19 cellular contexts compared by ENCODE assay signal in the genomic region with DNA sequence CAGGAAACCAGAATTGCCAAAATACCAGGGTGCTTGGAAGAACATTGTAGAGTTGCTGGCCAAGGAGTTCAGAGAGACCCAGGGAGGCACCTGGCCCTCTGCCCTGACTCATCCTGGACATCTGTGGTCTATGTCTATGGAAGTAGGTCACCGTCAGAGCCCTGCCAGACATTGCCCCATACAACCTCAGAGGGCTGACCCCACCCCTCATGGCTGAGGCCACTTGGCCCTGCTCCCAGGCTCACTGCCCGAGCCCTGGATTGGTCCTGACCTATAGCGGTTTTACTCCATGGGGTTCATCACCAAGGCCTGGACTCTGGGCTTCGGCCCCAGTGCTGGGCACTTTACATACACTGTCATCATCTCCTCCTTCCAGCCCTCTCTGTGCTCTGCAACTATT.
DNase-seq lines count a peak whose midpoint lies in the region; ATAC-seq lines count a peak whose summit lies in the region.
"Had no signal": no experiment of that assay in that cellular context is flagged by ENCODE, and none has a peak within 500 bp of the region (broad histone marks: within the 10 kb centered on the region; RNA-seq: fewer than 3 reads in every experiment).

No MANE protein-coding gene starts in this region.

- peaks cover 5% of the 10 kb centered on the region for H3K9me3 ChIP-seq in SJCRH30 (replicated peaks)
- H3K9me3 ChIP-seq: vagina had no signal

- H3K27me3 ChIP-seq in SJCRH30, result 0 out of 2 replicates have a peak, but pooled peaks cover 7% of the 10 kb centered on the region
- H3K27me3 ChIP-seq: cardiac muscle cell, neural progenitor cell, vagina had no signal

- no peaks in the 10 kb centered on the region for H3K36me3 ChIP-seq in SJCRH30
- H3K36me3 ChIP-seq: cardiac muscle cell, heart right ventricle, neural progenitor cell, stomach, vagina had no signal

- H3K4me1 ChIP-seq in SJCRH30, result no peaks in the 10 kb centered on the region
- H3K4me1 ChIP-seq: heart right ventricle, stomach, vagina had no signal

- ATAC-seq in HG03097 (IDR thresholded peaks at IDR 0.05; ENCODE audit: low FRiP score, unreplicated experiment), result no peak
- ATAC-seq: activated T-helper 17 cell treated with anti-CD3 and anti-CD28 coated beads, Interleukin-2, amount 50 U/mL, for 72 hours had no signal

- no peak overlapping the region for H3K4me3 ChIP-seq in SJCRH30
- H3K4me3 ChIP-seq: cardiac muscle cell, heart right ventricle, neural progenitor cell, stomach, vagina had no signal

- no peak overlapping the region for H3K27ac ChIP-seq in SJCRH30
- H3K27ac ChIP-seq: cardiac muscle cell, heart right ventricle, neural progenitor cell, stomach, vagina had no signal

- DNase-seq in C1 segment of cervical spinal cord (lab: John Stamatoyannopoulos, UW), result peak in 8 of 14 donors; percentile 9 to 96 (median 32)
- DNase-seq in SHP77 (lab: John Stamatoyannopoulos, UW), result peak; percentile 53 to 75
- DNase-seq in globus pallidus (ENCODE audit: low spot score), result peak; percentile 2
- DNase-seq in pons (ENCODE audit: low spot score), result peak; percentile 14
- DNase-seq in SJCRH30, result no peak
- DNase-seq in DMS153 (lab: John Stamatoyannopoulos, UW), result no peak
- DNase-seq in middle frontal gyrus (ENCODE audit: extremely low spot score, low spot score), result no peak
- DNase-seq: effector CD8-positive, alpha-beta T cell; heart right ventricle; KBM-7; NCI-H1092; right cardiac atrium; stimulated activated CD4-positive, alpha-beta T cell treated with anti-CD3 and anti-CD28 coated beads, Interleukin-2, amount 100 ng/mL, for 24 hours had no signal

Comparison
In these comparisons a context has a peak if more than half of its experiments do, and no peak if none do; other contexts are left out.
1. DNase-seq: peak in C1 segment of cervical spinal cord (8 of 14), SHP77 (2 of 2), globus pallidus (single experiment) and pons (single experiment); none in SJCRH30 (0 of 2), DMS153 (single experiment) and middle frontal gyrus (single experiment).